Comparison of ENCODE assay signal across 8 cellular contexts in the genomic region with DNA sequence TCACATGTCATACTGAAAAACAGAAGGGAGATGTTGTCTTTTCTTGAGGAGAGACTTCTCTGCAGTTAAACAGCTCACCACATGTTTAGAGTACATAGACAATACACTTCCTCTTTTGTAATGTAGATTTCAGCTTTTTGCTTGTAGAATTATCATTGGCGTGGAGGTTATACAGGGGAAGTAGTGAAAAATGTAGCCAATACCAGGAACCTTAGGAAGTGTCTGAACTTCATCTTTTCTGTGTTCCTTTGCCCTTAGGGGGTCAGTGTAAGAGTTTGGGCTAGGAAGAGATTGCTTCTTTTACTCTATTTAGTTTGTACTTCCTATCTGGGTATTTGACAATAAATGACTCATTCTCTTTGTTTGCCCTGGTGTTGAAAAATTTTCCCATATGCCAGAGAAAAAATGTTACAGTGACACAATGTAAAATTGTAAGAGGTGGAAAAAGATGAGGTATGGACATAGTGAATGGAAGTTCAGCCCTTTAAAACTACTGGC. TPM values are rescaled to one million over a fixed set of nuclear protein-coding genes. Genes with fewer than 3 reads are reported as not detected.
DNase-seq lines count a peak whose midpoint lies in the region; ATAC-seq and TF ChIP-seq lines count a peak whose summit lies in the region.

No MANE protein-coding gene starts in this region.

- H3K4me1 ChIP-seq in adipocyte (ENCODE audit: control insufficient read depth, insufficient read depth, low read length), result peaks cover 10% of the 10 kb centered on the region

- no peaks in the 10 kb centered on the region for H3K9me3 ChIP-seq in adipocyte (ENCODE audit: control insufficient read depth, low read length)

- H3K4me3 Mint-ChIP-seq in osteocyte (ENCODE audit: unreplicated experiment), result no peak overlapping the region

- DNase-seq in adipocyte (ENCODE audit: low read depth) (peak; percentile 89), osteocyte (ENCODE audit: extremely low spot score, unreplicated experiment) (no peak), NCI-H1436 (lab: John Stamatoyannopoulos, UW) (no peak), amniotic stem cell (lab: John Stamatoyannopoulos, UW) (no peak), cerebellum (ENCODE audit: low spot score) (no peak), NOMO-1 (lab: John Stamatoyannopoulos, UW; ENCODE audit: unreplicated experiment in 2 of 2) (no peak)

- peak overlapping the region; percentile 38 for H3K4me3 ChIP-seq in adipocyte (ENCODE audit: low read length)

- no peak for TF ChIP-seq CTCF in osteocyte (IDR thresholded peaks at IDR 0.05)

- H3K9ac ChIP-seq in adipocyte (ENCODE audit: low read length), result peak overlapping the region; percentile 65

- peaks cover 10% of the 10 kb centered on the region for H3K36me3 Mint-ChIP-seq in osteocyte (ENCODE audit: unreplicated experiment)

- H3K27me3 Mint-ChIP-seq in osteocyte (ENCODE audit: unreplicated experiment), result no peaks in the 10 kb centered on the region

- H3K27ac Mint-ChIP-seq in osteocyte (ENCODE audit: unreplicated experiment), result peak overlapping the region; percentile 86

- H3K4me1 Mint-ChIP-seq in osteocyte (ENCODE audit: unreplicated experiment), result peaks cover 13% of the 10 kb centered on the region

- H3K27me3 ChIP-seq in adipocyte (replicated peaks; ENCODE audit: control insufficient read depth, insufficient read depth, low read length), result no peaks in the 10 kb centered on the region

- ATAC-seq in GM19328 (IDR thresholded peaks at IDR 0.05; ENCODE audit: unreplicated experiment), result peak; percentile 62
- ATAC-seq in HG03280 (IDR thresholded peaks at IDR 0.05; ENCODE audit: unreplicated experiment), result peak; percentile 82

- no peaks in the 10 kb centered on the region for H3K9me3 Mint-ChIP-seq in osteocyte (ENCODE audit: unreplicated experiment)

- no peaks in the 10 kb centered on the region for H3K36me3 ChIP-seq in adipocyte (ENCODE audit: control insufficient read depth, insufficient read depth, low read length, severe bottlenecking)

RNA-seq across cellular contexts. Expression of a gene that starts 21.0 kb away (rescaled TPM):
- total RNA-seq in osteocyte, result 22.9 and 23.3 TPM in 2 replicates
- total RNA-seq in cerebellum, result 0.09 TPM

RNA-seq across cellular contexts. Expression of a gene that starts 35.6 kb away (rescaled TPM):
- total RNA-seq in osteocyte (4.0 and 5.2 TPM in 2 replicates), cerebellum (not detected)

RNA-seq across cellular contexts. Expression of a gene that starts 36.0 kb away (rescaled TPM):
- total RNA-seq in osteocyte, result 14.3 and 16.0 TPM in 2 replicates
- not detected for total RNA-seq in cerebellum

Comparison
In these comparisons a context has a peak if more than half of its experiments do, and no peak if none do; other contexts are left out.
1. RNA of a gene that starts 21.0 kb away (total RNA-seq): 22.9 to 23.3 TPM in osteocyte; 0.09 TPM in cerebellum (single experiment); every median in the first group is over 10 times any median in the second.
2. RNA of a gene that starts 36.0 kb away (total RNA-seq): 14.3 to 16.0 TPM in osteocyte; not detected in cerebellum (single experiment); every median in the first group is over 10 times any median in the second.